17 cellular contexts compared by ENCODE assay signal in the genomic region with DNA sequence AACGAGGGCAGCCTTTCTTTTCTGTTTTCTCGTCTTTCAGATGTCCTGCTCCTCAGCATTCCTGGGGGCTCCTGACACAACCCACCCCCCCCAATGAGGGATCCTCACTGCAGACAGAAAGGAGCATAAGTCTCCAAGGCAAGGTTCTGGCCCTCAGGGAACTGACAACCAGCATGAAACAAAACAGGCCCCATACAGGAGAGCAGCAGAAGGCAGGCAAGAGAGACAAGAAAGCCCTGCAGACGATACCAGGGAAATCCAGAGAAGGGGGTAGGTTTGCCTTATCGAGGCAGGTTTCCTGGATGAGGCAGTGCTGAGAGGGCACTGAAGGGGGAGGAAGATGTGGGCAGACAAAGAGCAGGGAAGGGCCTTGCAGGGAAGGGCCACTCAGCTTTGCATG.
DNase-seq lines count a peak whose midpoint lies in the region; ATAC-seq and TF ChIP-seq lines count a peak whose summit lies in the region.
"Had no signal": no experiment of that assay in that cellular context is flagged by ENCODE, and none has a peak within 500 bp of the region (broad histone marks: within the 10 kb centered on the region; RNA-seq: fewer than 3 reads in every experiment).

No MANE protein-coding gene starts in this region.

- H4K8ac ChIP-seq in neuronal stem cell (ENCODE audit: low read depth, low read length), result no peak overlapping the region

- no peak overlapping the region for H3K27ac ChIP-seq in colonic mucosa
- H3K27ac ChIP-seq in neuronal stem cell (replicated peaks; ENCODE audit: low read length), result no peak overlapping the region
- no peak overlapping the region for H3K27ac ChIP-seq in upper lobe of right lung

- no peaks in the 10 kb centered on the region for H3K9me3 Mint-ChIP-seq in Caco-2 (ENCODE audit: unreplicated experiment)
- H3K9me3 Mint-ChIP-seq: GM23338 had no signal

- H2BK15ac ChIP-seq in neuronal stem cell (ENCODE audit: low read length), result no peak overlapping the region

- H3K4me1 Mint-ChIP-seq in Caco-2 (ENCODE audit: low read depth, unreplicated experiment), result no peaks in the 10 kb centered on the region
- H3K4me1 Mint-ChIP-seq: GM23338 had no signal

- intact Hi-C loops in Caco-2 (cut with micrococcal nuclease; ENCODE audit: unreplicated experiment), result no loop called here
- intact Hi-C loops in colonic mucosa (cut with DNase I), result no loop called here
- intact Hi-C loops in upper lobe of right lung (cut with DNase I), result no loop called here

- ATAC-seq in upper lobe of right lung, result no peak
- ATAC-seq: GM23338, Panc1 had no signal

- H3K27me3 ChIP-seq in Caco-2 (replicated peaks; ENCODE audit: control insufficient read depth, insufficient read depth, low read length) (no peaks in the 10 kb centered on the region), colonic mucosa (no peaks in the 10 kb centered on the region), neuronal stem cell (ENCODE audit: control insufficient read depth in 3 of 3, insufficient read depth in 3 of 3, low read depth in 1 of 3, low read length in 3 of 3) (peaks cover 0 to 5% (median 0%) of the 10 kb centered on the region in 3 experiments), upper lobe of right lung (no peaks in the 10 kb centered on the region)
- H3K27me3 ChIP-seq: BE2C had no signal

- BruUV-seq in Caco-2 (replicated peaks; lab: Mats Ljungman, UMichigan), result no TSS peak

- H3K36me3 ChIP-seq in Caco-2 (ENCODE audit: control insufficient read depth, insufficient read depth, low read length) (no peaks in the 10 kb centered on the region), colonic mucosa (no peaks in the 10 kb centered on the region), neuronal stem cell (replicated peaks in 1 of 2; ENCODE audit: control insufficient read depth in 2 of 2, insufficient read depth in 2 of 2, low read length in 2 of 2) (no peaks in the 10 kb centered on the region), upper lobe of right lung (no peaks in the 10 kb centered on the region)
- H3K36me3 ChIP-seq: BE2C had no signal

- POLR2A ChIA-PET in Caco-2 (lab: Charles Lee), result no interaction called here
- POLR2A ChIA-PET in GM10248 (lab: Yijun Ruan, JAX), result no interaction called here

- no peaks in the 10 kb centered on the region for H3K27me3 Mint-ChIP-seq in Caco-2 (ENCODE audit: insufficient read depth, unreplicated experiment)

- no peak overlapping the region for H2AK5ac ChIP-seq in neuronal stem cell (ENCODE audit: low read depth, low read length)

- no peaks in the 10 kb centered on the region for H3K36me3 Mint-ChIP-seq in Caco-2 (ENCODE audit: insufficient read depth, unreplicated experiment)

- no peaks in the 10 kb centered on the region for H3K4me1 ChIP-seq in Caco-2
- H3K4me1 ChIP-seq in colonic mucosa, result no peaks in the 10 kb centered on the region
- H3K4me1 ChIP-seq in neuronal stem cell (ENCODE audit: control insufficient read depth in 2 of 2, insufficient read depth in 1 of 2, low read depth in 1 of 2, low read length in 2 of 2), result peaks cover 0 to 6% of the 10 kb centered on the region in 2 donors
- peaks cover 7% of the 10 kb centered on the region for H3K4me1 ChIP-seq in upper lobe of right lung

- H3K23ac ChIP-seq in neuronal stem cell (ENCODE audit: low read depth, low read length, poor library complexity), result no peak overlapping the region

- no peak overlapping the region for H4K91ac ChIP-seq in neuronal stem cell (ENCODE audit: low read depth, low read length, poor library complexity)

- H2BK120ac ChIP-seq in neuronal stem cell (ENCODE audit: low read depth, low read length), result no peak overlapping the region

- TF ChIP-seq CTCF in Caco-2 (IDR thresholded peaks at IDR 0.05; ENCODE audit: insufficient read depth in 1 of 2, low read depth in 1 of 2, low read length in 1 of 2, severe bottlenecking in 1 of 2, unreplicated experiment in 1 of 2) (no peak), GM10248 (IDR thresholded peaks at IDR 0.05; ENCODE audit: control extremely low read depth, extremely low read depth, low read depth, missing control alignments) (no peak), colonic mucosa (IDR thresholded peaks at IDR 0.05) (no peak), upper lobe of right lung (IDR thresholded peaks at IDR 0.05) (no peak)

- no peak for DNase-seq in Caco-2
- DNase-seq in GM10248 (ENCODE audit: extremely low spot score), result peak; percentile 5
- DNase-seq in colonic mucosa, result peak; percentile 12
- no peak for DNase-seq in neuronal stem cell (ENCODE audit: low spot score)
- DNase-seq in NCI-H2171 treated with DMSO at 0.1 percent for 48 hours (lab: John Stamatoyannopoulos, UW), result no peak
- no peak for DNase-seq in upper lobe of right lung
- no peak for DNase-seq in NOMO-1 treated with DMSO at 0.1 percent for 48 hours (lab: John Stamatoyannopoulos, UW; ENCODE audit: unreplicated experiment)
- DNase-seq: BE2C, EL, HCEC 1CT, KG1, MV-4-11, NCI-H1694, NCI-H2081, SIG-M5 had no signal

- no peak overlapping the region for H2BK12ac ChIP-seq in neuronal stem cell (ENCODE audit: low read length)

- H2AFZ ChIP-seq in neuronal stem cell (ENCODE audit: low read length), result no peak overlapping the region
- H2AFZ ChIP-seq: GM23338 had no signal

- no peak overlapping the region for H3K4me3 Mint-ChIP-seq in Caco-2 (ENCODE audit: unreplicated experiment)
- H3K4me3 Mint-ChIP-seq: GM23338 had no signal

- no peak overlapping the region for H3K4me2 ChIP-seq in neuronal stem cell (ENCODE audit: insufficient read depth, low read length, poor library complexity, severe bottlenecking)
- H3K4me2 ChIP-seq: GM23338 had no signal

- WGBS in neuronal stem cell (ENCODE audit: extremely low coverage in 2 of 2, insufficient read length in 2 of 2, insufficient replicate concordance in 1 of 2), 2 donors, result no CpG with 5 or more reads among the region's 4 CpGs

- H3K9me3 ChIP-seq in Caco-2 (no peaks in the 10 kb centered on the region), colonic mucosa (no peaks in the 10 kb centered on the region), neuronal stem cell (replicated peaks in 1 of 2; ENCODE audit: control insufficient read depth in 2 of 2, insufficient read depth in 1 of 2, low read depth in 1 of 2, low read length in 2 of 2) (no peaks in the 10 kb centered on the region), upper lobe of right lung (no peaks in the 10 kb centered on the region)
- H3K9me3 ChIP-seq: BE2C had no signal

- H3K79me1 ChIP-seq in neuronal stem cell (ENCODE audit: low read depth, low read length), result no peaks in the 10 kb centered on the region

- no peak overlapping the region for H3K4ac ChIP-seq in neuronal stem cell (ENCODE audit: low read length)

- H3K18ac ChIP-seq in neuronal stem cell (ENCODE audit: low read length), result peak overlapping the region; percentile 78

- CTCF ChIA-PET in Caco-2 (lab: Charles Lee) (no interaction called here), GM10248 (lab: Yijun Ruan, JAX) (interaction anchor here (1.2 kb wide), 1 partner anchor 130 kb away, joined by 4 read pairs; no protein-coding TSS in a partner anchor)

- H2BK5ac ChIP-seq in neuronal stem cell (ENCODE audit: low read length), result no peak overlapping the region

- H3K4me3 ChIP-seq in Caco-2 (ENCODE audit: low read depth, low read length), result no peak overlapping the region
- H3K4me3 ChIP-seq in colonic mucosa, result no peak overlapping the region
- no peak overlapping the region for H3K4me3 ChIP-seq in neuronal stem cell (ENCODE audit: low read length in 2 of 2)
- H3K4me3 ChIP-seq in upper lobe of right lung, result no peak overlapping the region
- H3K4me3 ChIP-seq: GM23338 had no signal

- H3K9ac ChIP-seq in colonic mucosa (ENCODE audit: low read depth in 2 of 2, low read length in 2 of 2) (no peak overlapping the region), neuronal stem cell (ENCODE audit: low read depth, low read length, poor library complexity) (no peak overlapping the region)

- H3K27ac Mint-ChIP-seq in Caco-2 (ENCODE audit: unreplicated experiment), result peak overlapping the region; percentile 20
- H3K27ac Mint-ChIP-seq: GM23338 had no signal

- H3K14ac ChIP-seq in neuronal stem cell (ENCODE audit: low read length), result peak overlapping the region; percentile 25

Comparison
In these comparisons a context has a peak if more than half of its experiments do, and no peak if none do; other contexts are left out.
1. DNase-seq: peak in GM10248 (single experiment) and colonic mucosa (single experiment); none in Caco-2 (0 of 2), neuronal stem cell (single experiment), NCI-H2171 treated with DMSO at 0.1 percent for 48 hours (single experiment), upper lobe of right lung (single experiment) and NOMO-1 treated with DMSO at 0.1 percent for 48 hours (single experiment).